ENCODE assay signal across 9 cellular contexts in the genomic region with DNA sequence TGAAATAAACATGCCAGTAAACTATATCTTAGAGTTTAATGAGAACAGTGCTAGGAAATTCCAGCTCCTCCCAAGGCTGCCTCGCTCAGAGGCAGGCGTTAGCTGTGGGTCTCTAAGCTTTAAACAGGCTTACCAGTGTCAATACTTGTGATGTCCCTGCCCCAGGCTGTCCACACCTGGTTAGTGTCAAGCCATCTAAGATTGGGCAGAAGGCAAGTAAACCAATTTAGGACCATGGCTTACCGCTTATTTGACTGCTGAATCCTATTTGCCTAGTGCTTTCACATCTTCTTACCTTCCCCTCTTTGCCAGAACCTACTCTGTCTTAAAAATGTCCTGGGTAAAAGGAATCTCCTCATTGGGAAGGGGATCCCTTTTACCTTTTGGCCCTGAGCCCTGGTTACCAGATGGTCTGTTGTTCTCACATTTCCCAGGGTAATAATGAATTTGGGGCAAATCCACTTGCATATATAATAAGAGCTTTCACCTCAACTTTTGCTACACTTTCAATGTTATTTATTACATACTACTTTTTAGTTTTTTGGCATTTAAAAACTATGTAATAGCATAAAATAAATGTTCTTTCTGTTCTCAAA.
DNase-seq lines count a peak whose midpoint lies in the region; ATAC-seq and TF ChIP-seq lines count a peak whose summit lies in the region.
"Had no signal": no experiment of that assay in that cellular context is flagged by ENCODE, and none has a peak within 500 bp of the region (broad histone marks: within the 10 kb centered on the region; RNA-seq: fewer than 3 reads in every experiment).

No MANE protein-coding gene starts in this region.

- H3K4me3 ChIP-seq in Loucy (ENCODE audit: low read length, poor library complexity, severe bottlenecking) (peak overlapping the region; percentile 1), mucosa of rectum (ENCODE audit: low read length in 2 of 2) (peak overlapping the region in 1 of 2 donors; percentile 17)
- H3K4me3 ChIP-seq: suprapubic skin had no signal

- H3K27me3 ChIP-seq in Loucy (ENCODE audit: insufficient read depth, low read length, poor library complexity, severe bottlenecking) (no peaks in the 10 kb centered on the region), mucosa of rectum (ENCODE audit: control insufficient read depth in 2 of 2, insufficient read depth in 2 of 2, low read length in 2 of 2) (no peaks in the 10 kb centered on the region)
- H3K27me3 ChIP-seq: suprapubic skin had no signal

- no peaks in the 10 kb centered on the region for H3F3A ChIP-seq in Loucy (ENCODE audit: low read depth)

- peaks cover 95% of the 10 kb centered on the region for H3K79me2 ChIP-seq in Loucy (ENCODE audit: insufficient read depth, low read length)

- H3K4me2 ChIP-seq in Loucy (ENCODE audit: low read depth, low read length, poor library complexity, severe bottlenecking): peak overlapping the region; percentile 33

- H2AFZ ChIP-seq in Loucy (ENCODE audit: low read length): no peak overlapping the region

- H3K9ac ChIP-seq in Loucy (ENCODE audit: low read depth, low read length, poor library complexity, severe bottlenecking) (peak overlapping the region; percentile 2), mucosa of rectum (ENCODE audit: low read depth in 1 of 2, low read length in 2 of 2) (peak overlapping the region in 1 of 2 donors; percentile 42)

- TF ChIP-seq CTCF in Loucy (conservative IDR thresholded peaks at IDR 0.05; ENCODE audit: low read length): no peak

- no peak for DNase-seq in HUDEP-2 (lab: John Stamatoyannopoulos, UW; ENCODE audit: unreplicated experiment in 76 of 76)
- no peak for DNase-seq in activated CD8-positive, alpha-beta memory T cell treated with anti-CD3 and anti-CD28 coated beads for 24 hours
- DNase-seq: stimulated activated CD4-positive, alpha-beta T cell treated with anti-CD3 and anti-CD28 coated beads, Interleukin-15, amount 100 ng/mL, for 24 hours had no signal

- peak overlapping the region; percentile 43 to 75 for H3K27ac ChIP-seq in mucosa of rectum (ENCODE audit: low read depth in 2 of 2, low read length in 2 of 2)
- H3K27ac ChIP-seq: suprapubic skin had no signal

- no peaks in the 10 kb centered on the region for H3K9me2 ChIP-seq in Loucy (replicated peaks; ENCODE audit: low read depth, low read length)

- ATAC-seq in GM18868 (IDR thresholded peaks at IDR 0.05; ENCODE audit: unreplicated experiment) (peak; percentile 24), GM21576 (IDR thresholded peaks at IDR 0.05; ENCODE audit: unreplicated experiment) (peak; percentile 30), HG03139 (IDR thresholded peaks at IDR 0.05; ENCODE audit: unreplicated experiment) (no peak)

- H3K9me3 ChIP-seq in Loucy (ENCODE audit: insufficient read depth, low read depth, low read length) (no peaks in the 10 kb centered on the region), mucosa of rectum (ENCODE audit: control insufficient read depth in 2 of 2, low read length in 2 of 2) (no peaks in the 10 kb centered on the region)
- H3K9me3 ChIP-seq: suprapubic skin had no signal

- no peaks in the 10 kb centered on the region for H3K36me3 ChIP-seq in Loucy (ENCODE audit: insufficient read depth, low read length)
- H3K36me3 ChIP-seq in mucosa of rectum (ENCODE audit: control insufficient read depth in 2 of 2, insufficient read depth in 2 of 2, low read length in 2 of 2): no peaks in the 10 kb centered on the region
- H3K36me3 ChIP-seq: suprapubic skin had no signal

- peaks cover 8% of the 10 kb centered on the region for H4K20me1 ChIP-seq in Loucy (ENCODE audit: insufficient read depth, low read length, poor library complexity, severe bottlenecking)

- peaks cover 57% of the 10 kb centered on the region for H3K4me1 ChIP-seq in Loucy (ENCODE audit: insufficient read depth, low read length, poor library complexity, severe bottlenecking)
- peaks cover 9 to 28% of the 10 kb centered on the region in 2 donors for H3K4me1 ChIP-seq in mucosa of rectum (ENCODE audit: control insufficient read depth in 2 of 2, insufficient read depth in 2 of 2, low read length in 2 of 2)
